Comparison of ENCODE assay signal across 16 cellular contexts in the genomic region with DNA sequence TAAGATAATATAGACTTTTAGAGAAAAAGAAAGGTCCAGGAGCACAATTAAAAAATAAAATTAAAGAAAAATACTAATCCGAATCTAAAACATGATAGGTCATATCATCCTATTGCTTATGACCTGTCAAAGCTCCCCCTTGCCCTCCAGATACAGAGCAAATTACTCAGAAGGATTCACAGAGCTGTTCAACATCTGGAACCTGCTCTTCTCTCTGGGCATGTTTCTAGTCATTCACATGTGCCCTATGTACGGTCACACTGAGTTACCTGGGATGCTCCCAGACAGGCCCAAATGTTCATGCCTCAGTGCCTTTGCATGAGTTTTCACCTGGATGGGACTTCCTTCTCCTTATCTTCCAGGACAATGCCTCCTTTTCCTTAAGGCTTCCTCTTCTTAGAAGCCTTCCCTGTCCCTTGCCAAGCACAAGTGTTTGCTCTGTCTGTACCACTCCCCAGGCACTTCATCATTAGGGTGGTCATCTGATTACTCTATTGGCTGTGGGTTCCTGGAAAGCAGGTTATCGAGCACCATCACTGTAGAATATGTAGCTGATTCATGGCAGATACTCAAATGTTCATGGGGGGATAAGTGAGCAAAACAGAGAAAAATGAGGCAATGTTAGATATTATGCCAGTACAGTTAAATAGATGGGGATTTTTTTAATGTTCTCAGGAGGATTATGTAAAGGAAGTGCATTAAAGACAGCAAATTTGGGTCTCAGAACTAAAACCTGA. TPM values are rescaled to one million over a fixed set of nuclear protein-coding genes. Genes with fewer than 3 reads are reported as not detected.
DNase-seq lines count a peak whose midpoint lies in the region; ATAC-seq and TF ChIP-seq lines count a peak whose summit lies in the region.
"Had no signal": no experiment of that assay in that cellular context is flagged by ENCODE, and none has a peak within 500 bp of the region (broad histone marks: within the 10 kb centered on the region; RNA-seq: fewer than 3 reads in every experiment).

No MANE protein-coding gene starts in this region.

- POLR2A ChIA-PET in Caco-2 (lab: Charles Lee), result no interaction called here

- no peaks in the 10 kb centered on the region for H3K27me3 Mint-ChIP-seq in activated CD4-positive, alpha-beta T cell treated with anti-CD3 and anti-CD28 coated beads, Interleukin-2, amount 10 ng/mL, durations not matched to agents 24 days and 14 days
- no peaks in the 10 kb centered on the region for H3K27me3 Mint-ChIP-seq in activated T-helper 2 cell treated with anti-CD3 and anti-CD28 coated beads, Interferon-gamma antibody, Interleukin-2, Interleukin-4, amounts not matched to agents 10 μg/mL and 5 μg/mL and 100 μg/mL, durations not matched to agents 14 hours and 24 hours and 36 hours (ENCODE audit: low read depth)
- H3K27me3 Mint-ChIP-seq in Caco-2 (ENCODE audit: insufficient read depth, unreplicated experiment), result peaks cover 3% of the 10 kb centered on the region

- H3K9me3 Mint-ChIP-seq in activated CD4-positive, alpha-beta T cell treated with anti-CD3 and anti-CD28 coated beads, Interleukin-2, amount 10 ng/mL, durations not matched to agents 24 days and 14 days, result peaks cover 27% of the 10 kb centered on the region
- peaks cover 19% of the 10 kb centered on the region for H3K9me3 Mint-ChIP-seq in activated T-helper 2 cell treated with anti-CD3 and anti-CD28 coated beads, Interferon-gamma antibody, Interleukin-2, Interleukin-4, amounts not matched to agents 10 μg/mL and 5 μg/mL and 100 μg/mL, durations not matched to agents 14 hours and 24 hours and 36 hours
- peaks cover 12% of the 10 kb centered on the region for H3K9me3 Mint-ChIP-seq in stimulated activated effector memory CD8-positive, alpha-beta T cell treated with anti-CD3 and anti-CD28 coated beads, Interleukin-12 subunit alpha, Interleukin-12 subunit beta, amount 100 ng/mL, for 72 hours
- H3K9me3 Mint-ChIP-seq in Caco-2 (ENCODE audit: unreplicated experiment), result peaks cover 12% of the 10 kb centered on the region

- CTCF ChIA-PET in Caco-2 (lab: Charles Lee), result no interaction called here

- H3K9me3 ChIP-seq in Caco-2, result no peaks in the 10 kb centered on the region
- H3K9me3 ChIP-seq: A549, left lung, transverse colon had no signal

- H3K27ac Mint-ChIP-seq in activated CD4-positive, alpha-beta T cell treated with anti-CD3 and anti-CD28 coated beads, Interleukin-2, amount 10 ng/mL, durations not matched to agents 24 days and 14 days, result peak overlapping the region; percentile 38
- H3K27ac Mint-ChIP-seq in activated T-helper 2 cell treated with anti-CD3 and anti-CD28 coated beads, Interferon-gamma antibody, Interleukin-2, Interleukin-4, amounts not matched to agents 10 μg/mL and 5 μg/mL and 100 μg/mL, durations not matched to agents 14 hours and 24 hours and 36 hours, result peak overlapping the region; percentile 79
- peak overlapping the region; percentile 35 for H3K27ac Mint-ChIP-seq in stimulated activated effector memory CD8-positive, alpha-beta T cell treated with anti-CD3 and anti-CD28 coated beads, Interleukin-12 subunit alpha, Interleukin-12 subunit beta, amount 100 ng/mL, for 72 hours
- H3K27ac Mint-ChIP-seq in Caco-2 (ENCODE audit: unreplicated experiment), result no peak overlapping the region

- peak; percentile 53 for DNase-seq in activated CD4-positive, alpha-beta T cell treated with anti-CD3 and anti-CD28 coated beads, Interleukin-2, amount 10 ng/mL, durations not matched to agents 24 days and 14 days
- no peak for DNase-seq in activated CD4-positive, alpha-beta T cell treated with anti-CD3 and anti-CD28 coated beads, Interleukin-2, amount 50 U/mL, for 1 hour
- no peak for DNase-seq in activated T-helper 2 cell treated with anti-CD3 and anti-CD28 coated beads, Interferon-gamma antibody, Interleukin-2, Interleukin-4, amounts not matched to agents 10 μg/mL and 5 μg/mL and 100 μg/mL, durations not matched to agents 14 hours and 24 hours and 36 hours (ENCODE audit: low spot score)
- peak in 1 of 2 donors; percentile 56 for DNase-seq in stimulated activated effector memory CD8-positive, alpha-beta T cell treated with anti-CD3 and anti-CD28 coated beads, Interleukin-12 subunit alpha, Interleukin-12 subunit beta, amount 100 ng/mL, for 72 hours (ENCODE audit: low spot score in 2 of 2)
- DNase-seq in Caco-2 (no peak), NCI-H1417 (lab: John Stamatoyannopoulos, UW) (no peak), NCI-H69 (lab: John Stamatoyannopoulos, UW) (no peak)
- DNase-seq: caudate nucleus, DMS 273 treated with DMSO at 0.1 percent for 48 hours, GOT3, NCI-H1436 treated with DMSO at 0.1 percent for 48 hours, NCI-H524 had no signal

- H3K27me3 ChIP-seq in Caco-2 (replicated peaks; ENCODE audit: control insufficient read depth, insufficient read depth, low read length), result no peaks in the 10 kb centered on the region
- H3K27me3 ChIP-seq: left lung, transverse colon had no signal

- no peaks in the 10 kb centered on the region for H3K4me1 ChIP-seq in Caco-2
- H3K4me1 ChIP-seq: A549 had no signal

- intact Hi-C loops in activated CD4-positive, alpha-beta T cell treated with anti-CD3 and anti-CD28 coated beads, Interleukin-2, amount 10 ng/mL, durations not matched to agents 24 days and 14 days (cut with micrococcal nuclease), result loop anchor here (1.0 kb wide), 1 partner anchor 12 kb away; a partner anchor contains a TSS
- intact Hi-C loops in activated T-helper 2 cell treated with anti-CD3 and anti-CD28 coated beads, Interferon-gamma antibody, Interleukin-2, Interleukin-4, amounts not matched to agents 10 μg/mL and 5 μg/mL and 100 μg/mL, durations not matched to agents 14 hours and 24 hours and 36 hours (cut with micrococcal nuclease), result loop anchor here (5.0 kb wide), 1 partner anchor 51 kb away; no protein-coding TSS in a partner anchor
- intact Hi-C loops in Caco-2 (cut with micrococcal nuclease; ENCODE audit: unreplicated experiment), result no loop called here

- no peak overlapping the region for H3K4me3 ChIP-seq in Caco-2 (ENCODE audit: low read depth, low read length)
- H3K4me3 ChIP-seq: A549, left lung, transverse colon had no signal

- H3K4me1 Mint-ChIP-seq in activated CD4-positive, alpha-beta T cell treated with anti-CD3 and anti-CD28 coated beads, Interleukin-2, amount 10 ng/mL, durations not matched to agents 24 days and 14 days, result peaks cover 30% of the 10 kb centered on the region
- peaks cover 37% of the 10 kb centered on the region for H3K4me1 Mint-ChIP-seq in activated T-helper 2 cell treated with anti-CD3 and anti-CD28 coated beads, Interferon-gamma antibody, Interleukin-2, Interleukin-4, amounts not matched to agents 10 μg/mL and 5 μg/mL and 100 μg/mL, durations not matched to agents 14 hours and 24 hours and 36 hours (ENCODE audit: low read depth)
- H3K4me1 Mint-ChIP-seq in stimulated activated effector memory CD8-positive, alpha-beta T cell treated with anti-CD3 and anti-CD28 coated beads, Interleukin-12 subunit alpha, Interleukin-12 subunit beta, amount 100 ng/mL, for 72 hours, result peaks cover 60% of the 10 kb centered on the region
- H3K4me1 Mint-ChIP-seq in Caco-2 (ENCODE audit: low read depth, unreplicated experiment), result no peaks in the 10 kb centered on the region

- peak overlapping the region; percentile 15 for H3K4me3 Mint-ChIP-seq in activated CD4-positive, alpha-beta T cell treated with anti-CD3 and anti-CD28 coated beads, Interleukin-2, amount 10 ng/mL, durations not matched to agents 24 days and 14 days
- H3K4me3 Mint-ChIP-seq in activated T-helper 2 cell treated with anti-CD3 and anti-CD28 coated beads, Interferon-gamma antibody, Interleukin-2, Interleukin-4, amounts not matched to agents 10 μg/mL and 5 μg/mL and 100 μg/mL, durations not matched to agents 14 hours and 24 hours and 36 hours (ENCODE audit: low read depth), result no peak overlapping the region
- peak overlapping the region; percentile 27 for H3K4me3 Mint-ChIP-seq in stimulated activated effector memory CD8-positive, alpha-beta T cell treated with anti-CD3 and anti-CD28 coated beads, Interleukin-12 subunit alpha, Interleukin-12 subunit beta, amount 100 ng/mL, for 72 hours
- no peak overlapping the region for H3K4me3 Mint-ChIP-seq in Caco-2 (ENCODE audit: unreplicated experiment)

- BruUV-seq in Caco-2 (replicated peaks; lab: Mats Ljungman, UMichigan), result no TSS peak

- TF ChIP-seq CTCF in Caco-2 (IDR thresholded peaks at IDR 0.05; ENCODE audit: insufficient read depth in 1 of 2, low read depth in 1 of 2, low read length in 1 of 2, severe bottlenecking in 1 of 2, unreplicated experiment in 1 of 2), result no peak

- peak; percentile 34 for ATAC-seq in HG02938 (IDR thresholded peaks at IDR 0.05; ENCODE audit: unreplicated experiment)
- ATAC-seq in stimulated activated effector memory CD8-positive, alpha-beta T cell treated with anti-CD3 and anti-CD28 coated beads, Interleukin-12 subunit alpha, Interleukin-12 subunit beta, amount 100 ng/mL, for 72 hours, result peak; percentile 83
- ATAC-seq: A549 had no signal

- H3K36me3 Mint-ChIP-seq in activated CD4-positive, alpha-beta T cell treated with anti-CD3 and anti-CD28 coated beads, Interleukin-2, amount 10 ng/mL, durations not matched to agents 24 days and 14 days (ENCODE audit: low read depth), result peaks cover 13% of the 10 kb centered on the region
- H3K36me3 Mint-ChIP-seq in activated T-helper 2 cell treated with anti-CD3 and anti-CD28 coated beads, Interferon-gamma antibody, Interleukin-2, Interleukin-4, amounts not matched to agents 10 μg/mL and 5 μg/mL and 100 μg/mL, durations not matched to agents 14 hours and 24 hours and 36 hours (ENCODE audit: low read depth), result peaks cover 17% of the 10 kb centered on the region
- no peaks in the 10 kb centered on the region for H3K36me3 Mint-ChIP-seq in stimulated activated effector memory CD8-positive, alpha-beta T cell treated with anti-CD3 and anti-CD28 coated beads, Interleukin-12 subunit alpha, Interleukin-12 subunit beta, amount 100 ng/mL, for 72 hours
- no peaks in the 10 kb centered on the region for H3K36me3 Mint-ChIP-seq in Caco-2 (ENCODE audit: insufficient read depth, unreplicated experiment)

- no peaks in the 10 kb centered on the region for H3K36me3 ChIP-seq in Caco-2 (ENCODE audit: control insufficient read depth, insufficient read depth, low read length)
- H3K36me3 ChIP-seq: left lung, transverse colon had no signal

RNA-seq across cellular contexts. Expression of a gene that starts 12.0 kb away (rescaled TPM):
- 17.6 and 17.8 TPM in 2 replicates for total RNA-seq in activated CD4-positive, alpha-beta T cell treated with anti-CD3 and anti-CD28 coated beads, Interleukin-2, amount 10 ng/mL, durations not matched to agents 24 days and 14 days
- 33.4 and 33.5 TPM in 2 replicates for total RNA-seq in activated T-helper 2 cell treated with anti-CD3 and anti-CD28 coated beads, Interferon-gamma antibody, Interleukin-2, Interleukin-4, amounts not matched to agents 10 μg/mL and 5 μg/mL and 100 μg/mL, durations not matched to agents 14 hours and 24 hours and 36 hours
- total RNA-seq in Caco-2 (2022), result not detected in 2 replicates

Comparison
In these comparisons a context has a peak if more than half of its experiments do, and no peak if none do; other contexts are left out.
1. H3K4me3 Mint-ChIP-seq: peak in activated CD4-positive, alpha-beta T cell treated with anti-CD3 and anti-CD28 coated beads, Interleukin-2, amount 10 ng/mL, durations not matched to agents 24 days and 14 days (single experiment) and stimulated activated effector memory CD8-positive, alpha-beta T cell treated with anti-CD3 and anti-CD28 coated beads, Interleukin-12 subunit alpha, Interleukin-12 subunit beta, amount 100 ng/mL, for 72 hours (single experiment); none in activated T-helper 2 cell treated with anti-CD3 and anti-CD28 coated beads, Interferon-gamma antibody, Interleukin-2, Interleukin-4, amounts not matched to agents 10 μg/mL and 5 μg/mL and 100 μg/mL, durations not matched to agents 14 hours and 24 hours and 36 hours (single experiment) and Caco-2 (single experiment).
2. RNA of a gene that starts 12.0 kb away (total RNA-seq): 33.4 to 33.5 TPM in activated T-helper 2 cell treated with anti-CD3 and anti-CD28 coated beads, Interferon-gamma antibody, Interleukin-2, Interleukin-4, amounts not matched to agents 10 μg/mL and 5 μg/mL and 100 μg/mL, durations not matched to agents 14 hours and 24 hours and 36 hours and 17.6 to 17.8 TPM in activated CD4-positive, alpha-beta T cell treated with anti-CD3 and anti-CD28 coated beads, Interleukin-2, amount 10 ng/mL, durations not matched to agents 24 days and 14 days; not detected in Caco-2; every median in the first group is over 10 times any median in the second.